In genomic region chr14:57389646-57390036, GRCh38 we compare ENCODE assay signal across 8 cellular contexts. TPM values are rescaled to one million over a fixed set of nuclear protein-coding genes. Genes with fewer than 3 reads are reported as not detected.
DNase-seq lines count a peak whose midpoint lies in the region; ATAC-seq, FAIRE-seq and TF ChIP-seq lines count a peak whose summit lies in the region.

No MANE protein-coding gene starts in this region.

- H4K20me1 ChIP-seq in KMS-11 (ENCODE audit: insufficient read depth) (no peaks in the 10 kb centered on the region), astrocyte (ENCODE audit: insufficient read depth, low read length) (peaks cover 34% of the 10 kb centered on the region), HepG2 (ENCODE audit: insufficient read depth, low read length) (peaks cover 7% of the 10 kb centered on the region; the same call in 1 of the 2 replicates)

- H3K4me2 ChIP-seq in KMS-11 (peak overlapping the region; percentile 68), astrocyte (ENCODE audit: low read length) (peak overlapping the region; percentile 97), HepG2 (ENCODE audit: low read depth, low read length) (peak overlapping the region; percentile 94)

- peak overlapping the region; percentile 87 for H3K27ac ChIP-seq in KMS-11
- peak overlapping the region; percentile 63 for H3K27ac ChIP-seq in astrocyte (ENCODE audit: low read depth, low read length)
- peak overlapping the region; percentile 81 for H3K27ac ChIP-seq in HepG2 (ENCODE audit: extremely low read length, insufficient read depth, low read length)
- peak overlapping the region; percentile 42 to 88 (median 73) for H3K27ac ChIP-seq in thyroid gland

- no peaks in the 10 kb centered on the region for H3K27me3 Mint-ChIP-seq in activated CD8-positive, alpha-beta memory T cell treated with anti-CD3 and anti-CD28 coated beads, Interleukin-2, amount 10 ng/mL, durations not matched to agents 7 days and 5 days
- H3K27me3 Mint-ChIP-seq in astrocyte (ENCODE audit: low read depth, unreplicated experiment), result peaks cover 2% of the 10 kb centered on the region

- H3K4me3 Mint-ChIP-seq in activated CD8-positive, alpha-beta memory T cell treated with anti-CD3 and anti-CD28 coated beads, Interleukin-2, amount 10 ng/mL, durations not matched to agents 7 days and 5 days, result peak overlapping the region; percentile 87
- H3K4me3 Mint-ChIP-seq in astrocyte (ENCODE audit: unreplicated experiment), result peak overlapping the region; percentile 92

- H3K9me3 ChIP-seq in astrocyte (ENCODE audit: insufficient read depth, low read depth, low read length) (no peaks in the 10 kb centered on the region), HepG2 (ENCODE audit: low read length) (no peaks in the 10 kb centered on the region), thyroid gland (no peaks in the 10 kb centered on the region)

- peak overlapping the region; percentile 95 for H3K27ac Mint-ChIP-seq in activated CD8-positive, alpha-beta memory T cell treated with anti-CD3 and anti-CD28 coated beads, Interleukin-2, amount 10 ng/mL, durations not matched to agents 7 days and 5 days
- peak overlapping the region; percentile 75 for H3K27ac Mint-ChIP-seq in astrocyte (ENCODE audit: unreplicated experiment)

- TSS peak; percentile 90 for BruUV-seq in HepG2 (replicated peaks; lab: Mats Ljungman, UMichigan)

- no peaks in the 10 kb centered on the region for H3K36me3 ChIP-seq in KMS-11 (ENCODE audit: insufficient read depth)
- H3K36me3 ChIP-seq in astrocyte (ENCODE audit: insufficient read depth, low read length), result no peaks in the 10 kb centered on the region
- no peaks in the 10 kb centered on the region for H3K36me3 ChIP-seq in HepG2 (replicated peaks in 1 of 2; ENCODE audit: control insufficient read depth in 1 of 2, insufficient read depth in 2 of 2, low read length in 2 of 2)
- H3K36me3 ChIP-seq in thyroid gland, result no peaks in the 10 kb centered on the region

- peaks cover 16% of the 10 kb centered on the region for H3K36me3 Mint-ChIP-seq in activated CD8-positive, alpha-beta memory T cell treated with anti-CD3 and anti-CD28 coated beads, Interleukin-2, amount 10 ng/mL, durations not matched to agents 7 days and 5 days
- peaks cover 2% of the 10 kb centered on the region for H3K36me3 Mint-ChIP-seq in astrocyte (ENCODE audit: low read depth, unreplicated experiment)

- intact Hi-C loops in HepG2 (cut with micrococcal nuclease; ENCODE audit: unreplicated experiment), result loop anchor here (2.0 to 5.0 kb wide), 2 partner anchors 43 to 122 kb away; partner anchors contain the start of genes AP5M1 and EXOC5
- intact Hi-C loops in thyroid gland (cut with DNase I), result no loop called here

- TF ChIP-seq CTCF in KMS-11 (conservative IDR thresholded peaks at IDR 0.05; ENCODE audit: low read depth, low read length) (no peak), astrocyte (IDR thresholded peaks at IDR 0.05; ENCODE audit: insufficient read depth, low read depth, low read length) (no peak), HepG2 (CRISPR knock-in tag; IDR thresholded peaks at IDR 0.05) (no peak), thyroid gland (IDR thresholded peaks at IDR 0.05) (no peak)

- H3K4me1 Mint-ChIP-seq in activated CD8-positive, alpha-beta memory T cell treated with anti-CD3 and anti-CD28 coated beads, Interleukin-2, amount 10 ng/mL, durations not matched to agents 7 days and 5 days, result peaks cover 37% of the 10 kb centered on the region
- H3K4me1 Mint-ChIP-seq in astrocyte (ENCODE audit: low read depth, unreplicated experiment), result peaks cover 16% of the 10 kb centered on the region

- in situ Hi-C loops in HepG2 (cut with HindIII; ENCODE audit: extremely low pct_ligation_motif_present, low pct_unique_long_range_greater_than_20kb), result no loop called here

- no peaks in the 10 kb centered on the region for H3K27me3 ChIP-seq in KMS-11 (ENCODE audit: insufficient read depth, low read depth)
- H3K27me3 ChIP-seq in astrocyte (ENCODE audit: insufficient read depth, low read length), result no peaks in the 10 kb centered on the region
- no peaks in the 10 kb centered on the region; a peak in 1 of 5 replicates for H3K27me3 ChIP-seq in HepG2 (ENCODE audit: control insufficient read depth in 1 of 2, insufficient read depth in 2 of 2, low read length in 2 of 2)
- no peaks in the 10 kb centered on the region for H3K27me3 ChIP-seq in thyroid gland

- CTCF ChIA-PET in activated CD8-positive, alpha-beta memory T cell treated with anti-CD3 and anti-CD28 coated beads, Interleukin-2, amount 10 ng/mL, durations not matched to agents 7 days and 5 days (lab: Charles Lee), result interaction anchor here (1.9 kb wide), 1 partner anchor 12 kb away, joined by 4 read pairs; no protein-coding TSS in a partner anchor
- CTCF ChIA-PET in HepG2 (lab: Yijun Ruan, JAX; ENCODE audit: low intra/inter-chr PET ratio, low total read pairs), result no interaction called here

- no peaks in the 10 kb centered on the region for H3K9me3 Mint-ChIP-seq in activated CD8-positive, alpha-beta memory T cell treated with anti-CD3 and anti-CD28 coated beads, Interleukin-2, amount 10 ng/mL, durations not matched to agents 7 days and 5 days (ENCODE audit: low read depth)
- no peaks in the 10 kb centered on the region for H3K9me3 Mint-ChIP-seq in astrocyte (ENCODE audit: unreplicated experiment)

- POLR2A ChIA-PET in HepG2 (lab: Yijun Ruan, JAX), result interaction anchor here (1.0 to 2.5 kb wide), 9 partner anchors 8 to 810 kb away, joined by 3 to 10 read pairs (median 5); partner anchors contain the start of genes AP5M1, EXOC5 and TMEM260

- no peak overlapping the region for H3K4me3 ChIP-seq in KMS-11 (IDR thresholded peaks at IDR 0.05; ENCODE audit: insufficient read depth, low read depth, low read length)
- peak overlapping the region; percentile 80 for H3K4me3 ChIP-seq in astrocyte (ENCODE audit: insufficient read depth, low read depth, low read length)
- peak overlapping the region; percentile 89 to 95 (median 94) for H3K4me3 ChIP-seq in HepG2 (replicated peaks in 1 of 3; ENCODE audit: insufficient read depth in 1 of 3, low read depth in 2 of 3, low read length in 3 of 3)
- peak overlapping the region; percentile 67 to 89 (median 79) for H3K4me3 ChIP-seq in thyroid gland (replicated peaks in 1 of 3)

- DNase-seq in activated CD8-positive, alpha-beta memory T cell treated with anti-CD3 and anti-CD28 coated beads, Interleukin-2, amount 10 ng/mL, durations not matched to agents 7 days and 5 days, result no peak
- no peak for DNase-seq in activated CD8-positive, alpha-beta memory T cell treated with anti-CD3 and anti-CD28 coated beads for 24 hours
- DNase-seq in astrocyte (ENCODE audit: low read depth) (no peak), HepG2 (ENCODE audit: low spot score) (no peak), thyroid gland (peak in 1 of 2 donors; percentile 8), middle frontal gyrus (ENCODE audit: extremely low spot score, low spot score) (no peak)
- no peak for DNase-seq in stimulated activated naive CD4-positive, alpha-beta T cell treated with Interleukin-2 at 50 U/mL for 16 hours (lab: John Stamatoyannopoulos, UW)

- TF ChIP-seq POLR2A in HepG2 (IDR thresholded peaks at IDR 0.05; ENCODE audit: insufficient read depth in 1 of 2, low read depth in 2 of 2, low read length in 2 of 2) (no peak), thyroid gland (IDR thresholded peaks at IDR 0.05) (no peak)

- no peak for TF ChIP-seq RAD21 in HepG2 (CRISPR knock-in tag; IDR thresholded peaks at IDR 0.05)

- FAIRE-seq in astrocyte (lab: Jason Lieb, UNC) (no peak), HepG2 (lab: Jason Lieb, UNC) (no peak)

- no peak for ATAC-seq in activated CD8-positive, alpha-beta memory T cell treated with anti-CD3 and anti-CD28 coated beads, Interleukin-2, amount 10 ng/mL, durations not matched to agents 7 days and 5 days
- peak; percentile 2 for ATAC-seq in HepG2

- peak overlapping the region; percentile 82 for H3K9ac ChIP-seq in KMS-11
- H3K9ac ChIP-seq in astrocyte (ENCODE audit: low read length), result peak overlapping the region; percentile 85
- peak overlapping the region; percentile 86 for H3K9ac ChIP-seq in HepG2 (ENCODE audit: insufficient read depth, low read depth, low read length)

- peak overlapping the region; percentile 94 for H2AFZ ChIP-seq in KMS-11 (ENCODE audit: low read depth)
- H2AFZ ChIP-seq in astrocyte (ENCODE audit: low read depth, low read length), result peak overlapping the region; percentile 94
- H2AFZ ChIP-seq in HepG2 (ENCODE audit: low read length), result peak overlapping the region; percentile 70

- TF ChIP-seq EP300 in HepG2 (IDR thresholded peaks at IDR 0.05; ENCODE audit: low read depth in 2 of 2, low read length in 2 of 2), result no peak
- no peak for TF ChIP-seq EP300 in HepG2 (CRISPR knock-in tag; IDR thresholded peaks at IDR 0.05; ENCODE audit: borderline replicate concordance)

- peaks cover 19% of the 10 kb centered on the region for H3K79me2 ChIP-seq in KMS-11 (ENCODE audit: insufficient read depth, low read depth)
- peaks cover 40% of the 10 kb centered on the region for H3K79me2 ChIP-seq in astrocyte (ENCODE audit: insufficient read depth, low read length)
- H3K79me2 ChIP-seq in HepG2 (ENCODE audit: insufficient read depth, low read length), result peaks cover 38% of the 10 kb centered on the region

- H3K4me1 ChIP-seq in KMS-11 (ENCODE audit: low read depth, poor library complexity, severe bottlenecking), result peaks cover 23% of the 10 kb centered on the region
- peaks cover 22% of the 10 kb centered on the region for H3K4me1 ChIP-seq in astrocyte (ENCODE audit: insufficient read depth, low read length)
- H3K4me1 ChIP-seq in HepG2 (ENCODE audit: insufficient read depth, low read length), result peaks cover 31% of the 10 kb centered on the region
- H3K4me1 ChIP-seq in thyroid gland, result peaks cover 18 to 25% of the 10 kb centered on the region in 2 donors

- 6% methylated on average over 3 of the region's 5 CpGs for WGBS in HepG2 (ENCODE audit: low lambda C conversion rate)
- WGBS in thyroid gland, 2 donors, result 43 to 46% methylated on average over 5 of the region's 5 CpGs

RNA-seq across cellular contexts. Expression of gene NAA30, which starts 0.7 kb away (rescaled TPM):
- 10 to 100 TPM; 14.8 to 19.4 TPM for total RNA-seq in activated CD8-positive, alpha-beta memory T cell treated with anti-CD3 and anti-CD28 coated beads, Interleukin-2, amount 10 ng/mL, durations not matched to agents 7 days and 5 days
- total RNA-seq in astrocyte, result 20.1 and 27.3 TPM in 2 replicates
- 18.4 and 21.6 TPM in 2 replicates for total RNA-seq in HepG2 (2016; rRNA removed; fragmentation: Illumina TruSeq; extraction: Trizol)
- 0.97 and 1.5 TPM in 2 replicates for total RNA-seq in HepG2 (2016; cell fraction: cytosol; rRNA removed; fragmentation: Illumina TruSeq; extraction: Trizol; ENCODE audit: low read depth)
- 16.9 and 22.2 TPM in 2 replicates for total RNA-seq in HepG2 (2016; cell fraction: insoluble cytoplasmic fraction; rRNA removed; fragmentation: Illumina TruSeq; extraction: Trizol)
- total RNA-seq in HepG2 (2016; cell fraction: membrane; rRNA removed; fragmentation: Illumina TruSeq; extraction: Trizol), result 7.4 and 7.8 TPM in 2 replicates
- total RNA-seq in HepG2 (2016; cell fraction: nucleus; rRNA removed; fragmentation: Illumina TruSeq; extraction: Trizol), result 11.2 and 12.6 TPM in 2 replicates
- polyA plus RNA-seq in HepG2 (2011; rRNA removed), result 9.2 and 10.8 TPM in 2 replicates
- 2.0 and 3.9 TPM in 2 replicates for polyA plus RNA-seq in HepG2 (2011; cell fraction: cytosol; rRNA removed)
- 2.3 and 3.4 TPM in 2 replicates for polyA plus RNA-seq in HepG2 (2011; cell fraction: nucleus; rRNA removed)
- polyA plus RNA-seq in HepG2 (2012), result 9.0 and 11.6 TPM in 2 replicates
- 0.99 and 1.0 TPM in 2 replicates for polyA plus RNA-seq in HepG2 (2016; cell fraction: cytosol; fragmentation: Illumina TruSeq; extraction: Trizol; ENCODE audit: low read depth)
- polyA plus RNA-seq in HepG2 (2016; cell fraction: insoluble cytoplasmic fraction; fragmentation: Illumina TruSeq; extraction: Trizol; ENCODE audit: low read depth), result 18.9 and 19.3 TPM in 2 replicates
- polyA plus RNA-seq in HepG2 (2016; cell fraction: membrane; fragmentation: Illumina TruSeq; extraction: Trizol; ENCODE audit: low read depth), result 4.0 and 5.6 TPM in 2 replicates
- polyA plus RNA-seq in HepG2 (2016; cell fraction: nucleus; fragmentation: Illumina TruSeq; extraction: Trizol; ENCODE audit: insufficient read depth, low read depth), result 11.5 and 13.2 TPM in 2 replicates
- 6.2 and 11.6 TPM in 2 replicates for polyA minus RNA-seq in HepG2 (2011; rRNA and poly(A)+ RNA removed; ENCODE audit: low replicate concordance)
- 6.9 and 11.0 TPM in 2 replicates for polyA minus RNA-seq in HepG2 (2011; cell fraction: cytosol; rRNA and poly(A)+ RNA removed)
- 13.4 and 21.5 TPM in 2 replicates for polyA minus RNA-seq in HepG2 (2011; cell fraction: nucleus; rRNA and poly(A)+ RNA removed)
- 10 to 100 TPM; 15.6 to 23.9 (median 19.1) TPM for total RNA-seq in thyroid gland
